8 cellular contexts compared by ENCODE assay signal in the genomic region with DNA sequence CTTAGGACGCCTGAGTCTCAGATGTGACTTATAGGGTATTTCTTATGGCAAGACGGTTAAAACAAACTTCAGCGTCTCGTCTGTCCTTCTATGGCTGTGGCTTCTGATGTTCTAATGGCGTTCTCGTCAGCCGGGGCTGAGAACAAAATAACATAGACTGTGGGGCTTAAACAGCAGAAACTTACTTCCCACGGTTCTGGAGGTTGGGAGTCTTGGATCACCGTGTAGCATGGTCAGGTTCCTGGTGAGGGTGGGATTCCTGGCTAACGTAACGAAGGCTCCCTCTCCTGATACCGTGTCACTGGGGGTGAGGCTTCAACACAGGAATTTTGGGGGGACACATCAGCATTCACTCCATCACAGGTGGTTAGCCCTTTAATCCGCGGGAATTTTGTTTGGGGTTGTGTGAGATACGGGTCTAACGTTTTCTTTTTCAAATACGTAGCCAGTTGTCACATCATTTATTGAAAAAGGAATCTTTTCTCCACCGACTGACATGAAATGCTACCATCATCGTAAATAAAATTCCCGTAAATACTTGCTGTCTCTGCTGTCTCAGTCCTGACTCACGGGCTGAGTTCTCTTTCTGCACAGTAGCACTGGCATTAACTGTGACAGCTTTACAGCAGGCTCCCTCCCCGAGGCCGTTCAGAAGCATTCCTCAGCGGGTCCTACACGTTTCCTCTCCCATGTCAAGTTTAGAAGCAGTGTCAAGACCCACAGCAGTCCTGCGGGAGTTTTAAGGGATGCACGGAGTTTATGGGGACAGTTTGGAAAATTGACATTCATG. TPM values are rescaled to one million over a fixed set of nuclear protein-coding genes. Genes with fewer than 3 reads are reported as not detected.
DNase-seq lines count a peak whose midpoint lies in the region; ATAC-seq, FAIRE-seq and TF ChIP-seq lines count a peak whose summit lies in the region.

No MANE protein-coding gene starts in this region.

- H3K4me1 ChIP-seq in kidney (ENCODE audit: control insufficient read depth in 1 of 2, insufficient read depth in 1 of 2, low read depth in 1 of 2, low read length in 2 of 2) (peaks cover 26 to 34% of the 10 kb centered on the region in 2 donors), spleen (peaks cover 30 to 67% (median 52%) of the 10 kb centered on the region in 6 donors)

- DNase-seq in H7 (peak; percentile 30), kidney (peak; percentile 73), spleen (no peak), activated gamma-delta T cell (lab: John Stamatoyannopoulos, UW) (no peak)

- H3K27ac ChIP-seq in angular gyrus (ENCODE audit: low read depth, low read length): peak overlapping the region; percentile 53
- H3K27ac ChIP-seq in kidney (ENCODE audit: low read depth in 2 of 2, low read length in 2 of 2): peak overlapping the region; percentile 87 to 96
- peak overlapping the region; percentile 66 to 93 (median 85) for H3K27ac ChIP-seq in spleen

- FAIRE-seq in kidney (lab: Jason Lieb, UNC): no peak

- ATAC-seq in HG03196 (IDR thresholded peaks at IDR 0.05; ENCODE audit: unreplicated experiment): no peak
- no peak for ATAC-seq in HG02970 (IDR thresholded peaks at IDR 0.05; ENCODE audit: low FRiP score, unreplicated experiment)
- no peak for ATAC-seq in HG03095 (IDR thresholded peaks at IDR 0.05; ENCODE audit: unreplicated experiment)

- no peaks in the 10 kb centered on the region for H3K9me3 ChIP-seq in kidney (ENCODE audit: control insufficient read depth in 1 of 2, low read length in 2 of 2)
- H3K9me3 ChIP-seq in spleen: no peaks in the 10 kb centered on the region

- H3K4me3 ChIP-seq in H7 (ENCODE audit: insufficient read depth, low read depth, low read length) (no peak overlapping the region), kidney (ENCODE audit: low read length in 2 of 2) (no peak overlapping the region), spleen (no peak overlapping the region)

- intact Hi-C loops in kidney (cut with DNase I) (no loop called here), spleen (cut with DNase I; ENCODE audit: low total_unique reads) (no loop called here)

- no peaks in the 10 kb centered on the region for H3K36me3 ChIP-seq in H7 (replicated peaks; ENCODE audit: control insufficient read depth, insufficient read depth, low read length)
- H3K36me3 ChIP-seq in kidney (ENCODE audit: control insufficient read depth in 1 of 2, insufficient read depth in 2 of 2, low read length in 2 of 2): no peaks in the 10 kb centered on the region
- H3K36me3 ChIP-seq in spleen: no peaks in the 10 kb centered on the region

- H3K27me3 ChIP-seq in H7 (ENCODE audit: control insufficient read depth, insufficient read depth, low read length): no peaks in the 10 kb centered on the region
- no peaks in the 10 kb centered on the region for H3K27me3 ChIP-seq in spleen (replicated peaks in 1 of 7)

- TF ChIP-seq POLR2A in spleen (IDR thresholded peaks at IDR 0.05): no peak

- H3K9ac ChIP-seq in kidney (ENCODE audit: low read length in 2 of 2): peak overlapping the region in 1 of 2 donors; percentile 59

- no peak for TF ChIP-seq CTCF in kidney (IDR thresholded peaks at IDR 0.05; ENCODE audit: borderline replicate concordance, extremely low read depth, insufficient read depth)
- no peak for TF ChIP-seq CTCF in spleen (IDR thresholded peaks at IDR 0.05 in 8 of 11, conservative IDR thresholded peaks at IDR 0.05 in 3 of 11)

- 80 to 86% (median 83%) methylated on average over 27 of the region's 27 CpGs for WGBS in spleen, 5 donors

RNA-seq across cellular contexts. Expression of a gene that starts 8.1 kb away (rescaled TPM):
- 25.4 and 26.9 TPM in 2 replicates for total RNA-seq in H7 (2014; rRNA removed; shearing (Covaris generic))
- total RNA-seq in kidney (30.2 TPM), spleen (10 to 100 TPM; 24.1 to 37.0 (median 28.8) TPM)
- polyA plus RNA-seq in kidney (ENCODE audit: insufficient read depth, low read depth, low replicate concordance) (18.3 TPM), spleen (10 to 100 TPM; 10.5 to 23.2 (median 19.3) TPM)

Comparison
In these comparisons a context has a peak if more than half of its experiments do, and no peak if none do; other contexts are left out.
1. DNase-seq: peak in H7 (single experiment) and kidney (single experiment); none in spleen (single experiment) and activated gamma-delta T cell (single experiment).
2. Peak in every context shown above with its lines, with median percentiles within 50 percentile points of each other: H3K27ac ChIP-seq.